10 cellular contexts compared by ENCODE assay signal in genomic region chr5:112594060-112594850, GRCh38.
DNase-seq lines count a peak whose midpoint lies in the region; TF ChIP-seq lines count a peak whose summit lies in the region.
"Had no signal": no experiment of that assay in that cellular context is flagged by ENCODE, and none has a peak within 500 bp of the region (broad histone marks: within the 10 kb centered on the region; RNA-seq: fewer than 3 reads in every experiment).

No MANE protein-coding gene starts in this region.

- TF ChIP-seq CTCF in type B pancreatic cell (conservative IDR thresholded peaks at IDR 0.05) (no peak), right atrium auricular region (IDR thresholded peaks at IDR 0.05) (no peak)

- no peaks in the 10 kb centered on the region for H3K27me3 ChIP-seq in right atrium auricular region
- H3K27me3 ChIP-seq: adrenal gland had no signal

- no peaks in the 10 kb centered on the region for H3K9me3 Mint-ChIP-seq in type B pancreatic cell
- H3K9me3 Mint-ChIP-seq: naive B cell had no signal

- no peak overlapping the region for H3K27ac ChIP-seq in right atrium auricular region
- H3K27ac ChIP-seq: adrenal gland had no signal

- peaks cover 0 to 8% of the 10 kb centered on the region in 2 donors for H3K4me1 ChIP-seq in right atrium auricular region
- H3K4me1 ChIP-seq: adrenal gland had no signal

- DNase-seq in GM04504 (ENCODE audit: low read depth) (peak; percentile 3), NCI-H69 (lab: John Stamatoyannopoulos, UW) (peak; percentile 81), fibroblast of gingiva (ENCODE audit: low read depth) (peak; percentile 6), putamen (ENCODE audit: low spot score) (peak; percentile 61), type B pancreatic cell (ENCODE audit: extremely low spot score, unreplicated experiment) (no peak), KBM-7 (no peak), right atrium auricular region (ENCODE audit: low spot score) (no peak)
- DNase-seq: naive B cell, T-helper 17 cell had no signal

- H3K27me3 Mint-ChIP-seq in type B pancreatic cell: no peaks in the 10 kb centered on the region

- H3K9me3 ChIP-seq in right atrium auricular region: no peaks in the 10 kb centered on the region
- H3K9me3 ChIP-seq: adrenal gland had no signal

- H3K4me3 Mint-ChIP-seq in type B pancreatic cell: no peak overlapping the region
- H3K4me3 Mint-ChIP-seq: T-helper 17 cell had no signal

- no peak overlapping the region for H3K4me3 ChIP-seq in right atrium auricular region
- H3K4me3 ChIP-seq: adrenal gland had no signal

- no peaks in the 10 kb centered on the region for H3K36me3 ChIP-seq in right atrium auricular region
- H3K36me3 ChIP-seq: adrenal gland had no signal

- H3K27ac Mint-ChIP-seq in type B pancreatic cell: no peak overlapping the region
- H3K27ac Mint-ChIP-seq: T-helper 17 cell had no signal

- H3K4me1 Mint-ChIP-seq in type B pancreatic cell (ENCODE audit: unreplicated experiment): peaks cover 11% of the 10 kb centered on the region

- in situ Hi-C loops in KBM-7 (cut with MboI; ENCODE audit: low pct_unique_long_range_greater_than_20kb, low sequenced_read_pairs): no loop called here

- no peaks in the 10 kb centered on the region for H3K36me3 Mint-ChIP-seq in type B pancreatic cell
- H3K36me3 Mint-ChIP-seq: naive B cell had no signal

Comparison
In these comparisons a context has a peak if more than half of its experiments do, and no peak if none do; other contexts are left out.
1. DNase-seq: peak in GM04504 (single experiment), NCI-H69 (single experiment), fibroblast of gingiva (single experiment) and putamen (single experiment); none in type B pancreatic cell (single experiment), KBM-7 (single experiment) and right atrium auricular region (single experiment).